In genomic region chr16:87322833-87323726, GRCh38 we compare ENCODE assay signal across 21 cellular contexts. TPM values are rescaled to one million over a fixed set of nuclear protein-coding genes. Genes with fewer than 3 reads are reported as not detected.
"Had no signal": no experiment of that assay in that cellular context is flagged by ENCODE, and none has a peak within 500 bp of the region (broad histone marks: within the 10 kb centered on the region; RNA-seq: fewer than 3 reads in every experiment).

No MANE protein-coding gene starts in this region.

- DNase-seq: activated CD4-positive, alpha-beta T cell treated with anti-CD3 and anti-CD28 coated beads for 1 hour; activated CD4-positive, alpha-beta T cell treated with anti-CD3 and anti-CD28 coated beads, Interleukin-2, amount 50 U/mL, for 1 hour; activated gamma-delta T cell treated with Interleukin-2 at 50 U/mL for 16 hours; activated T-cell treated with anti-CD3 and anti-CD28 coated beads, Interleukin-2, amount 50 U/mL, for 1 hour; brain microvascular endothelial cell; central memory CD4-positive, alpha-beta T cell; hippocampal formation; nucleus accumbens; small intestine; stimulated activated CD4-positive, alpha-beta T cell treated with anti-CD3 and anti-CD28 coated beads, Interleukin-15, amount 100 ng/mL, for 24 hours; testis; WERI-Rb-1 had no signal

- H3K4me3 Mint-ChIP-seq: memory B cell; nephron; stimulated activated memory B cell treated with anti-CD40 and anti-IgM and Interleukin-4, amounts not matched to agents 10 μg/mL and 1 μg/mL and 100 μg/mL, for 72 hours; type B pancreatic cell had no signal

- H3K9me3 Mint-ChIP-seq: activated naive CD4-positive, alpha-beta T cell treated with anti-CD3 and anti-CD28 coated beads, Interleukin-2, amount 50 U/mL, for 72 hours; memory B cell; nephron; stimulated activated memory B cell treated with anti-CD40 and anti-IgM and Interleukin-4, amounts not matched to agents 10 μg/mL and 1 μg/mL and 100 μg/mL, for 72 hours; type B pancreatic cell had no signal

- H3K27me3 ChIP-seq: ascending aorta, brain microvascular endothelial cell, dorsolateral prefrontal cortex, esophagus muscularis mucosa, testis, vagina had no signal

- H3K9me3 ChIP-seq: ascending aorta, esophagus muscularis mucosa, testis, vagina had no signal

- H3K36me3 ChIP-seq: WERI-Rb-1 had no signal

- H3K27ac ChIP-seq: ascending aorta, brain microvascular endothelial cell, esophagus muscularis mucosa, testis, vagina had no signal

- H3K4me3 ChIP-seq: ascending aorta, dorsolateral prefrontal cortex, esophagus muscularis mucosa, testis, vagina had no signal

- H3K36me3 Mint-ChIP-seq: memory B cell; stimulated activated memory B cell treated with anti-CD40 and anti-IgM and Interleukin-4, amounts not matched to agents 10 μg/mL and 1 μg/mL and 100 μg/mL, for 72 hours; type B pancreatic cell had no signal

- H3K27me3 Mint-ChIP-seq: memory B cell; stimulated activated memory B cell treated with anti-CD40 and anti-IgM and Interleukin-4, amounts not matched to agents 10 μg/mL and 1 μg/mL and 100 μg/mL, for 72 hours; type B pancreatic cell had no signal

- H3K27ac Mint-ChIP-seq: memory B cell; nephron; stimulated activated memory B cell treated with anti-CD40 and anti-IgM and Interleukin-4, amounts not matched to agents 10 μg/mL and 1 μg/mL and 100 μg/mL, for 72 hours; type B pancreatic cell had no signal

RNA-seq across cellular contexts. Expression of gene C16orf95, which starts 5.9 kb away (rescaled TPM):
- total RNA-seq: ascending aorta had no signal
